ENCODE assay signal across 8 cellular contexts in genomic region chr2:27070653-27071276, GRCh38. TPM values are rescaled to one million over a fixed set of nuclear protein-coding genes. Genes with fewer than 3 reads are reported as not detected.
DNase-seq lines count a peak whose midpoint lies in the region; ATAC-seq and TF ChIP-seq lines count a peak whose summit lies in the region.

No MANE protein-coding gene starts in this region.

- H3K9me3 Mint-ChIP-seq in activated naive CD4-positive, alpha-beta T cell treated with anti-CD3 and anti-CD28 coated beads, Interleukin-2, amount 50 U/mL, for 24 hours: no peaks in the 10 kb centered on the region

- DNase-seq in activated naive CD4-positive, alpha-beta T cell (lab: John Stamatoyannopoulos, UW): no peak
- DNase-seq in astrocyte of the cerebellum (ENCODE audit: low read depth) (no peak), lower lobe of right lung (no peak), HT-29 (ENCODE audit: low spot score) (no peak), hepatic stellate cell (ENCODE audit: low spot score) (no peak)

- TF ChIP-seq CTCF in astrocyte of the cerebellum (IDR thresholded peaks at IDR 0.05; ENCODE audit: low read depth, low read length, missing control alignments): no peak
- no peak for TF ChIP-seq CTCF in lower lobe of right lung (IDR thresholded peaks at IDR 0.05)

- no peaks in the 10 kb centered on the region for H3K27me3 Mint-ChIP-seq in activated naive CD4-positive, alpha-beta T cell treated with anti-CD3 and anti-CD28 coated beads, Interleukin-2, amount 50 U/mL, for 24 hours

- peak overlapping the region; percentile 91 for H3K27ac ChIP-seq in lower lobe of right lung
- peak overlapping the region; percentile 79 for H3K27ac ChIP-seq in urinary bladder (ENCODE audit: low read depth)

- ATAC-seq in lower lobe of right lung: peak; percentile 1 to 13
- ATAC-seq in GM18517 (IDR thresholded peaks at IDR 0.05; ENCODE audit: unreplicated experiment): no peak

- in situ Hi-C loops in astrocyte of the cerebellum (cut with HindIII; ENCODE audit: low sequenced_read_pairs): no loop called here

- no peaks in the 10 kb centered on the region for H3K9me3 ChIP-seq in lower lobe of right lung

- H3K4me1 Mint-ChIP-seq in activated naive CD4-positive, alpha-beta T cell treated with anti-CD3 and anti-CD28 coated beads, Interleukin-2, amount 50 U/mL, for 24 hours: peaks cover 79% of the 10 kb centered on the region

- peak overlapping the region; percentile 95 for H3K27ac Mint-ChIP-seq in activated naive CD4-positive, alpha-beta T cell treated with anti-CD3 and anti-CD28 coated beads, Interleukin-2, amount 50 U/mL, for 24 hours

- H3K4me3 Mint-ChIP-seq in activated naive CD4-positive, alpha-beta T cell treated with anti-CD3 and anti-CD28 coated beads, Interleukin-2, amount 50 U/mL, for 24 hours: peak overlapping the region; percentile 99

- intact Hi-C loops in lower lobe of right lung (cut with DNase I): no loop called here

- 4% methylated on average over 11 of the region's 11 CpGs for WGBS in urinary bladder

- H3K4me3 ChIP-seq in astrocyte of the cerebellum (ENCODE audit: low read depth, low read length): peak overlapping the region; percentile 85
- H3K4me3 ChIP-seq in lower lobe of right lung: peak overlapping the region; percentile 97
- peak overlapping the region; percentile 76 for H3K4me3 ChIP-seq in urinary bladder (ENCODE audit: low read depth, low read length)

- H3K36me3 Mint-ChIP-seq in activated naive CD4-positive, alpha-beta T cell treated with anti-CD3 and anti-CD28 coated beads, Interleukin-2, amount 50 U/mL, for 24 hours: peaks cover 13% of the 10 kb centered on the region

- peaks cover 30% of the 10 kb centered on the region for H3K36me3 ChIP-seq in lower lobe of right lung
- no peaks in the 10 kb centered on the region for H3K36me3 ChIP-seq in urinary bladder (ENCODE audit: insufficient read depth)

- no peaks in the 10 kb centered on the region for H3K27me3 ChIP-seq in lower lobe of right lung (ENCODE audit: low read depth)

- peaks cover 63% of the 10 kb centered on the region for H3K4me1 ChIP-seq in lower lobe of right lung
- H3K4me1 ChIP-seq in urinary bladder (ENCODE audit: insufficient read depth): no peaks in the 10 kb centered on the region

RNA-seq across cellular contexts. Expression of gene OST4, which starts 0.7 kb away (rescaled TPM):
- total RNA-seq in lower lobe of right lung: 243 TPM
- 273 TPM for total RNA-seq in urinary bladder
- polyA plus RNA-seq in urinary bladder: 386 TPM
- total RNA-seq in HT-29 (2014; rRNA removed; shearing (Covaris generic)): 107 and 127 TPM in 2 replicates

RNA-seq across cellular contexts. Expression of gene EMILIN1, which starts 7.7 kb away (rescaled TPM):
- total RNA-seq in lower lobe of right lung (56.3 TPM), urinary bladder (122 TPM)
- polyA plus RNA-seq in urinary bladder: 347 TPM
- total RNA-seq in HT-29 (2014; rRNA removed; shearing (Covaris generic)): 0.65 and 1.1 TPM in 2 replicates

RNA-seq across cellular contexts. Expression of gene KHK, which starts 15.8 kb away (rescaled TPM):
- 5.1 TPM for total RNA-seq in lower lobe of right lung
- 1.7 TPM for total RNA-seq in urinary bladder
- 6.8 TPM for polyA plus RNA-seq in urinary bladder
- 4.1 and 4.2 TPM in 2 replicates for total RNA-seq in HT-29 (2014; rRNA removed; shearing (Covaris generic))

RNA-seq across cellular contexts. Expression of gene AGBL5, which starts 19.3 kb away (rescaled TPM):
- total RNA-seq in lower lobe of right lung (18.9 TPM), urinary bladder (12.0 TPM)
- polyA plus RNA-seq in urinary bladder: 31.0 TPM
- total RNA-seq in HT-29 (2014; rRNA removed; shearing (Covaris generic)): 28.1 and 34.5 TPM in 2 replicates

RNA-seq across cellular contexts. Expression of gene TMEM214, which starts 38.0 kb away (rescaled TPM):
- total RNA-seq in lower lobe of right lung (62.9 TPM), urinary bladder (54.4 TPM)
- polyA plus RNA-seq in urinary bladder: 49.8 TPM
- total RNA-seq in HT-29 (2014; rRNA removed; shearing (Covaris generic)): 35.6 and 42.0 TPM in 2 replicates

Comparison
In these comparisons a context has a peak if more than half of its experiments do, and no peak if none do; other contexts are left out.
1. RNA of gene EMILIN1, which starts 7.7 kb away (total RNA-seq): 122 TPM in urinary bladder (single experiment) and 56.3 TPM in lower lobe of right lung (single experiment); 0.65 to 1.1 TPM in HT-29; every median in the first group is over 10 times any median in the second.
2. Peak in every context shown above with its lines, with median percentiles within 50 percentile points of each other: H3K4me3 ChIP-seq.